In genomic region chr12:124952801-124953200, GRCh38 we compare ENCODE assay signal across 17 cellular contexts. TPM values are rescaled to one million over a fixed set of nuclear protein-coding genes. Genes with fewer than 3 reads are reported as not detected.
DNase-seq lines count a peak whose midpoint lies in the region; ATAC-seq, FAIRE-seq and TF ChIP-seq lines count a peak whose summit lies in the region.
"Had no signal": no experiment of that assay in that cellular context is flagged by ENCODE, and none has a peak within 500 bp of the region (broad histone marks: within the 10 kb centered on the region; RNA-seq: fewer than 3 reads in every experiment).

No MANE protein-coding gene starts in this region.

- FAIRE-seq in HTR-8/SVneo (lab: Jason Lieb, UNC), result peak; percentile 57
- FAIRE-seq: G401.6 had no signal

- no peaks in the 10 kb centered on the region for H3K36me3 Mint-ChIP-seq in glutamatergic neuron (ENCODE audit: unreplicated experiment)

- H3K9me3 Mint-ChIP-seq in glutamatergic neuron (ENCODE audit: unreplicated experiment), result peaks cover 2% of the 10 kb centered on the region

- ATAC-seq in Right ventricle myocardium inferior, result no peak
- no peak for ATAC-seq in left cardiac atrium

- H3K27me3 Mint-ChIP-seq in glutamatergic neuron (ENCODE audit: unreplicated experiment), result no peaks in the 10 kb centered on the region

- intact Hi-C loops in Right ventricle myocardium inferior (cut with DNase I) (no loop called here), left cardiac atrium (cut with DNase I) (no loop called here)

- no peak overlapping the region for H3K4me3 Mint-ChIP-seq in glutamatergic neuron (ENCODE audit: unreplicated experiment)

- H3K27ac Mint-ChIP-seq in glutamatergic neuron (ENCODE audit: unreplicated experiment), result no peak overlapping the region

- no peaks in the 10 kb centered on the region for H3K4me1 Mint-ChIP-seq in glutamatergic neuron (ENCODE audit: low read depth, unreplicated experiment)

- no peak for TF ChIP-seq CTCF in glutamatergic neuron (IDR thresholded peaks at IDR 0.05; ENCODE audit: partially characterized antibody, unreplicated experiment)

- peak; percentile 42 for DNase-seq in Right ventricle myocardium inferior (ENCODE audit: missing footprints)
- DNase-seq in left cardiac atrium, result no peak
- peak; percentile 47 for DNase-seq in HTR-8/SVneo (ENCODE audit: insufficient read length, low spot score)
- DNase-seq in T1000 (lab: John Stamatoyannopoulos, UW), result peak; percentile 6
- DNase-seq in activated CD8-positive, alpha-beta memory T cell treated with anti-CD3 and anti-CD28 coated beads, Interleukin-2, amount 50 U/mL, for 4 hours, result no peak
- no peak for DNase-seq in Kasumi-1 (lab: John Stamatoyannopoulos, UW)
- no peak for DNase-seq in glutamatergic neuron
- DNase-seq: COR-L47, DMS53, MM.1S, NCI-H1105, NCI-H1694 treated with DMSO at 0.1 percent for 48 hours, NCI-H2107, NCI-H2227 treated with DMSO at 0.1 percent for 48 hours, NCI-H524, Peyer's patch had no signal

RNA-seq across cellular contexts. Expression of gene DHX37, which starts 36.1 kb away (rescaled TPM):
- total RNA-seq in Right ventricle myocardium inferior (6.2 TPM), left cardiac atrium (10 to 100 TPM in 1 of 2 donors, 1 to 10 TPM in 1; 7.9 to 13.3 TPM), glutamatergic neuron (ENCODE audit: unreplicated experiment) (9.8 TPM)

RNA-seq across cellular contexts. Expression of gene UBC, which starts 38.4 kb away (rescaled TPM):
- total RNA-seq in Right ventricle myocardium inferior, result 1,199 TPM
- 1,000 to 10,000 TPM in 1 of 2 donors, 100 to 1,000 TPM in 1; 977 to 1,049 TPM for total RNA-seq in left cardiac atrium
- 966 TPM for total RNA-seq in glutamatergic neuron (ENCODE audit: unreplicated experiment)

RNA-seq across cellular contexts. Expression of gene BRI3BP, which starts 40.6 kb away (rescaled TPM):
- total RNA-seq in Right ventricle myocardium inferior (4.1 TPM), left cardiac atrium (1 to 10 TPM; 5.4 to 6.0 TPM), glutamatergic neuron (ENCODE audit: unreplicated experiment) (1.5 TPM)

Comparison
In these comparisons a context has a peak if more than half of its experiments do, and no peak if none do; other contexts are left out.
1. DNase-seq: peak in Right ventricle myocardium inferior (single experiment), HTR-8/SVneo (single experiment) and T1000 (single experiment); none in left cardiac atrium (single experiment), activated CD8-positive, alpha-beta memory T cell treated with anti-CD3 and anti-CD28 coated beads, Interleukin-2, amount 50 U/mL, for 4 hours (single experiment), Kasumi-1 (0 of 2) and glutamatergic neuron (single experiment).